In genomic region chr11:35663408-35663702, GRCh38 we compare ENCODE assay signal across 8 cellular contexts. TPM values are rescaled to one million over a fixed set of nuclear protein-coding genes. Genes with fewer than 3 reads are reported as not detected.
DNase-seq lines count a peak whose midpoint lies in the region; TF ChIP-seq lines count a peak whose summit lies in the region.

No MANE protein-coding gene starts in this region.

- peak overlapping the region; percentile 71 for H3K4me3 ChIP-seq in SJCRH30
- peak overlapping the region; percentile 67 to 92 (median 84) for H3K4me3 ChIP-seq in esophagus muscularis mucosa
- peak overlapping the region; percentile 69 to 74 for H3K4me3 ChIP-seq in prostate gland

- H3K27me3 ChIP-seq in SJCRH30 (no peaks in the 10 kb centered on the region), esophagus muscularis mucosa (no peaks in the 10 kb centered on the region), prostate gland (replicated peaks; ENCODE audit: insufficient read depth) (no peaks in the 10 kb centered on the region)

- H3K27ac ChIP-seq in SJCRH30 (peak overlapping the region; percentile 86), esophagus muscularis mucosa (replicated peaks in 1 of 4) (peak overlapping the region; percentile 86 to 98 (median 94)), prostate gland (peak overlapping the region; percentile 79 to 83)

- H3K4me1 ChIP-seq in ES-I3 (ENCODE audit: insufficient read depth, low read length) (no peaks in the 10 kb centered on the region), SJCRH30 (peaks cover 8% of the 10 kb centered on the region; the same call in 1 of the 2 replicates), esophagus muscularis mucosa (peaks cover 16 to 32% (median 28%) of the 10 kb centered on the region in 4 donors), prostate gland (replicated peaks) (no peaks in the 10 kb centered on the region)

- H3K9ac ChIP-seq in ES-I3 (ENCODE audit: low read depth, low read length) = peak overlapping the region; percentile 60

- TF ChIP-seq CTCF in esophagus muscularis mucosa (IDR thresholded peaks at IDR 0.05) (no peak), prostate gland (IDR thresholded peaks at IDR 0.05) (no peak)

- peaks cover 18% of the 10 kb centered on the region; the same call in 1 of the 2 replicates for H3K9me3 ChIP-seq in ES-I3 (ENCODE audit: control insufficient read depth, insufficient read depth, low read length)
- H3K9me3 ChIP-seq in SJCRH30 (replicated peaks) = peaks cover 22% of the 10 kb centered on the region
- peaks cover 0 to 29% (median 7%) of the 10 kb centered on the region in 4 donors for H3K9me3 ChIP-seq in esophagus muscularis mucosa
- no peaks in the 10 kb centered on the region for H3K9me3 ChIP-seq in prostate gland

- DNase-seq in SJCRH30 = no peak
- DNase-seq in esophagus muscularis mucosa (ENCODE audit: extremely low spot score) = no peak
- no peak for DNase-seq in prostate gland (ENCODE audit: low spot score)
- no peak for DNase-seq in stimulated activated naive CD4-positive, alpha-beta T cell (lab: John Stamatoyannopoulos, UW)
- no peak for DNase-seq in SIG-M5 treated with dmso at 0.1 percent for 504 hours (lab: John Stamatoyannopoulos, UW; ENCODE audit: unreplicated experiment)
- DNase-seq in UCSD-AML1 (lab: John Stamatoyannopoulos, UW; ENCODE audit: unreplicated experiment) = no peak
- no peak for DNase-seq in stimulated activated CD4-positive, alpha-beta T cell treated with anti-CD3 and anti-CD28 coated beads, Interleukin-2, amount 100 ng/mL, for 48 hours

- intact Hi-C loops in esophagus muscularis mucosa (cut with DNase I) (loop anchor here (5.0 kb wide), 1 partner anchor 41 kb away; no protein-coding TSS in a partner anchor), prostate gland (cut with DNase I) (no loop called here)

- H3K36me3 ChIP-seq in ES-I3 (ENCODE audit: insufficient read depth, low read length) (no peaks in the 10 kb centered on the region), SJCRH30 (peaks cover 11% of the 10 kb centered on the region), esophagus muscularis mucosa (no peaks in the 10 kb centered on the region), prostate gland (no peaks in the 10 kb centered on the region)

- TF ChIP-seq POLR2A in esophagus muscularis mucosa (IDR thresholded peaks at IDR 0.05; ENCODE audit: low read depth) = no peak
- TF ChIP-seq POLR2A in prostate gland (IDR thresholded peaks at IDR 0.05) = no peak

- WGBS in esophagus muscularis mucosa = 88% methylated on average over 10 of the region's 10 CpGs
- WGBS in prostate gland = 84% methylated on average over 10 of the region's 10 CpGs

- TF ChIP-seq EP300 in esophagus muscularis mucosa (IDR thresholded peaks at IDR 0.05) = no peak

RNA-seq across cellular contexts. Expression of gene TRIM44, which starts 0.8 kb away (rescaled TPM):
- 66.8 and 67.0 TPM in 2 replicates for total RNA-seq in SJCRH30 (2014; rRNA removed; shearing (Covaris generic))
- 10 to 100 TPM; 27.4 to 73.4 (median 53.7) TPM for total RNA-seq in esophagus muscularis mucosa
- 10 to 100 TPM; 30.6 to 33.2 TPM for total RNA-seq in prostate gland

RNA-seq across cellular contexts. Expression of gene FJX1, which starts 45.1 kb away (rescaled TPM):
- 14.6 and 14.9 TPM in 2 replicates for total RNA-seq in SJCRH30 (2014; rRNA removed; shearing (Covaris generic))
- total RNA-seq in esophagus muscularis mucosa (10 to 100 TPM in 1 of 4 donors, 1 to 10 TPM in 3; 2.1 to 18.1 (median 6.5) TPM), prostate gland (10 to 100 TPM; 10.8 to 13.7 TPM)
